ENCODE assay signal across 8 cellular contexts in the genomic region with DNA sequence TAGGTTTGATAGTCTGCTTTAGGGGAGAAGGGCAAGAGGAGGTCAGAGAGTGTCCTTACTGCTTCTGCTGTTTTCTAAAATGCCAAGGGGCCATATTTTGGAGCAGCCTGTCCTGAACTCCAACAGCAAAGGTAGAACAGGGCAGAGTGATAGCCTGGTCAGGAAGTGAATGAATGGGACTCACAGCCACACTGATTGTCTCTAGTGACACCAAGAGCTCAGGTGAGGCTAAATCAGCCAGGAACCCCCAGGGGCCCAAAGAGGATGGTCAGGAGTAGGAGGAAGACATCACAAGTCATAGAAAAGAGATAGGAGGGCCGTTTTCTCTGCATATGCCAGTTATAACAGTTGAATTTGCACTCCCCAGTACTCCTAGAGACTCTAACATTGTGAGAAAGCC.
A peak's percentile ranks its signal among the peaks of the same experiment; 100 is the strongest.
DNase-seq lines count a peak whose midpoint lies in the region; ATAC-seq and TF ChIP-seq lines count a peak whose summit lies in the region.

No MANE protein-coding gene starts in this region.

- H3K4me2 ChIP-seq in skeletal muscle satellite cell (ENCODE audit: low read length): no peak overlapping the region

- no peaks in the 10 kb centered on the region for H3K9me3 Mint-ChIP-seq in activated CD4-positive, alpha-beta T cell treated with anti-CD3 and anti-CD28 coated beads for 36 hours (ENCODE audit: low read depth)
- no peaks in the 10 kb centered on the region for H3K9me3 Mint-ChIP-seq in T-cell
- no peaks in the 10 kb centered on the region for H3K9me3 Mint-ChIP-seq in naive thymus-derived CD8-positive, alpha-beta T cell

- H3K36me3 Mint-ChIP-seq in activated CD4-positive, alpha-beta T cell treated with anti-CD3 and anti-CD28 coated beads for 36 hours (ENCODE audit: low read depth): no peaks in the 10 kb centered on the region
- H3K36me3 Mint-ChIP-seq in T-cell: no peaks in the 10 kb centered on the region
- H3K36me3 Mint-ChIP-seq in naive thymus-derived CD8-positive, alpha-beta T cell: peaks cover 0 to 3% (median 0%) of the 10 kb centered on the region in 3 donors

- TF ChIP-seq CTCF in transverse colon (IDR thresholded peaks at IDR 0.05): no peak

- CTCF ChIA-PET in activated CD4-positive, alpha-beta T cell treated with anti-CD3 and anti-CD28 coated beads for 36 hours (lab: Charles Lee): interaction anchor here (0.7 to 1.9 kb wide), 5 partner anchors 10 to 414 kb away, joined by 3 to 6 read pairs (median 4); no protein-coding TSS in a partner anchor
- CTCF ChIA-PET in T-cell (lab: Charles Lee): interaction anchor here in 1 of 2 donors (1.0 kb wide), 1 partner anchor 10 kb away, joined by 4 read pairs; no protein-coding TSS in a partner anchor

- H3K9ac ChIP-seq in skeletal muscle satellite cell (ENCODE audit: low read depth, low read length): peak overlapping the region; percentile 56

- ATAC-seq in activated CD4-positive, alpha-beta T cell treated with anti-CD3 and anti-CD28 coated beads for 36 hours: peak; percentile 3
- ATAC-seq in HG02870 (IDR thresholded peaks at IDR 0.05; ENCODE audit: unreplicated experiment) (peak; percentile 14), T-cell (replicated peaks in 1 of 4) (peak in 2 of 4 experiments; percentile 9 to 20)
- no peak for ATAC-seq in naive thymus-derived CD8-positive, alpha-beta T cell

- H3K4me1 ChIP-seq in skeletal muscle satellite cell (ENCODE audit: control insufficient read depth, insufficient read depth, low read length) (peaks cover 32% of the 10 kb centered on the region), transverse colon (no peaks in the 10 kb centered on the region)

- peaks cover 5% of the 10 kb centered on the region for H3K27me3 Mint-ChIP-seq in activated CD4-positive, alpha-beta T cell treated with anti-CD3 and anti-CD28 coated beads for 36 hours
- H3K27me3 Mint-ChIP-seq in T-cell: peaks cover 0 to 3% of the 10 kb centered on the region in 2 donors
- H3K27me3 Mint-ChIP-seq in naive thymus-derived CD8-positive, alpha-beta T cell: peaks cover 0 to 42% (median 6%) of the 10 kb centered on the region in 5 donors

- H3K4me3 Mint-ChIP-seq in activated CD4-positive, alpha-beta T cell treated with anti-CD3 and anti-CD28 coated beads for 36 hours: no peak overlapping the region
- H3K4me3 Mint-ChIP-seq in T-cell: no peak overlapping the region
- H3K4me3 Mint-ChIP-seq in naive thymus-derived CD8-positive, alpha-beta T cell: peak overlapping the region in 1 of 10 donors; percentile 3

- no peak for TF ChIP-seq EP300 in transverse colon (IDR thresholded peaks at IDR 0.05; ENCODE audit: low read depth)

- intact Hi-C loops in activated CD4-positive, alpha-beta T cell treated with anti-CD3 and anti-CD28 coated beads for 36 hours (cut with DNase I, micrococcal nuclease): loop anchor here (1.0 to 10.0 kb wide), 6 partner anchors 39 to 615 kb away; partner anchors contain the start of gene DUSP10 (in 2 of the 2)
- intact Hi-C loops in transverse colon (cut with DNase I; ENCODE audit: low total_unique reads): no loop called here

- H3K4me1 Mint-ChIP-seq in activated CD4-positive, alpha-beta T cell treated with anti-CD3 and anti-CD28 coated beads for 36 hours: peaks cover 38% of the 10 kb centered on the region
- H3K4me1 Mint-ChIP-seq in T-cell: peaks cover 15 to 40% (median 36%) of the 10 kb centered on the region in 3 donors
- peaks cover 7 to 37% (median 15%) of the 10 kb centered on the region in 4 donors for H3K4me1 Mint-ChIP-seq in naive thymus-derived CD8-positive, alpha-beta T cell

- peak overlapping the region; percentile 85 for H3K27ac Mint-ChIP-seq in activated CD4-positive, alpha-beta T cell treated with anti-CD3 and anti-CD28 coated beads for 36 hours
- peak overlapping the region; percentile 69 to 82 for H3K27ac Mint-ChIP-seq in T-cell
- peak overlapping the region in 4 of 10 donors; percentile 27 to 78 (median 75) for H3K27ac Mint-ChIP-seq in naive thymus-derived CD8-positive, alpha-beta T cell

- no peak for TF ChIP-seq POLR2A in transverse colon (IDR thresholded peaks at IDR 0.05)

- H3K27me3 ChIP-seq in skeletal muscle satellite cell (ENCODE audit: control insufficient read depth, insufficient read depth, low read length) (no peaks in the 10 kb centered on the region), transverse colon (no peaks in the 10 kb centered on the region)

- H3K4me3 ChIP-seq in skeletal muscle satellite cell (ENCODE audit: low read length): no peak overlapping the region
- H3K4me3 ChIP-seq in transverse colon: no peak overlapping the region

- DNase-seq in activated CD4-positive, alpha-beta T cell treated with anti-CD3 and anti-CD28 coated beads for 36 hours: peak; percentile 18
- no peak for DNase-seq in activated CD4-positive, alpha-beta T cell treated with anti-CD3 and anti-CD28 coated beads, Interleukin-2, amount 50 U/mL, for 48 hours
- DNase-seq in T-cell (no peak), NCI-H187 treated with DMSO at 0.1 percent for 48 hours (lab: John Stamatoyannopoulos, UW) (no peak), transverse colon (no peak)
- no peak for DNase-seq in naive thymus-derived CD8-positive, alpha-beta T cell

- POLR2A ChIA-PET in activated CD4-positive, alpha-beta T cell treated with anti-CD3 and anti-CD28 coated beads for 36 hours (lab: Charles Lee): interaction anchor here (0.6 kb wide), 2 partner anchors 10 to 492 kb away, joined by 3 to 9 read pairs; no protein-coding TSS in a partner anchor
- POLR2A ChIA-PET in T-cell (lab: Charles Lee): interaction anchor here in 1 of 2 donors (2.1 kb wide), 1 partner anchor 10 kb away, joined by 8 read pairs; no protein-coding TSS in a partner anchor
- POLR2A ChIA-PET in naive thymus-derived CD8-positive, alpha-beta T cell (lab: Charles Lee): no interaction called here

- in situ Hi-C loops in transverse colon (cut with MboI; ENCODE audit: low pct_ligation_motif_present in 1 of 4, low pct_unique_long_range_greater_than_20kb in 1 of 4, low sequenced_read_pairs in 3 of 4): no loop called here

- no peaks in the 10 kb centered on the region for H3K36me3 ChIP-seq in skeletal muscle satellite cell (ENCODE audit: insufficient read depth, low read length)
- H3K36me3 ChIP-seq in transverse colon: no peaks in the 10 kb centered on the region

- no peak overlapping the region for H3K27ac ChIP-seq in transverse colon

- H3K9me3 ChIP-seq in skeletal muscle satellite cell (replicated peaks; ENCODE audit: low read length): no peaks in the 10 kb centered on the region
- no peaks in the 10 kb centered on the region for H3K9me3 ChIP-seq in transverse colon

- WGBS in transverse colon (ENCODE audit: low coverage in 1 of 2), 2 donors: 79% methylated on average over 1 of the region's 1 CpG; no CpG with 5 or more reads in 1 of the 2 donors

Comparison
In these comparisons a context has a peak if more than half of its experiments do, and no peak if none do; other contexts are left out.
1. ATAC-seq: peak in activated CD4-positive, alpha-beta T cell treated with anti-CD3 and anti-CD28 coated beads for 36 hours (single experiment) and HG02870 (single experiment); none in naive thymus-derived CD8-positive, alpha-beta T cell (0 of 2).